Comparison of ENCODE assay signal across 1 cellular context in genomic region chr11:20274031-20274430, GRCh38.
TF ChIP-seq lines count a peak whose summit lies in the region.

No MANE protein-coding gene starts in this region.

TF ChIP-seq in GM23338, 12 proteins besides CTCF, POLR2A, EP300 and RAD21 (continued from another document):
- TF ChIP-seq ZNF462 (CRISPR knock-in tag; IDR thresholded peaks at IDR 0.05) (no peak), POLR2AphosphoS5 (IDR thresholded peaks at IDR 0.05; ENCODE audit: low read depth) (no peak), ETS1 (IDR thresholded peaks at IDR 0.05) (no peak)
